In the genomic region with DNA sequence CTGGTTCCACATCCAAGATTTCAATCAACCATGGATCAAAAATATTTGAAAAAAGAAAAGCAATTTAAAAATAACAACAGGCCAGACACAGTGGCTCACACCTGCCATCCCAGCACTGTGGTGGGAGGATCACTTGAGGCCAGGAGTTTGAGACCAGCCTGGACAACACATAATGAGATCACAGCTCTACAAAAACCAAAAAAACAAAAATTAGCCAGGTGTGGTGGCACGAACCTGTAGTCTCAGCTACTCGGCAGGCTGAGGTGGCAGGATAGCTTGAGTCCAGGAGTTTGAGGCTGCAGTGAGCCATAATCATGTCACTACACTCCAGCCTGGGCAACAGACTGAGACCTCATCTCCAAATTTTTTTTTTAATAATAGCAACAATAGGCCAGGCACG, we compare ENCODE assay signal across 25 cellular contexts. TPM values are rescaled to one million over a fixed set of nuclear protein-coding genes. Genes with fewer than 3 reads are reported as not detected.
"Had no signal": no experiment of that assay in that cellular context is flagged by ENCODE, and none has a peak within 500 bp of the region (broad histone marks: within the 10 kb centered on the region; RNA-seq: fewer than 3 reads in every experiment).

No MANE protein-coding gene starts in this region.

- H3K9me3 ChIP-seq: adrenal gland, gastrocnemius medialis, heart left ventricle, thoracic aorta had no signal

- H3K36me3 ChIP-seq: adrenal gland, cardiac muscle cell, gastrocnemius medialis, heart left ventricle, SJCRH30, thoracic aorta had no signal

- H3K4me1 Mint-ChIP-seq: naive B cell had no signal

- H3K36me3 Mint-ChIP-seq: naive B cell, WTC11 had no signal

- H3K27me3 ChIP-seq: cardiac muscle cell had no signal

- DNase-seq: activated CD4-positive, alpha-beta T cell treated with anti-CD3 and anti-CD28 coated beads for 48 hours; activated naive CD4-positive, alpha-beta T cell treated with anti-CD3 and anti-CD28 coated beads for 36 hours; endodermal cell; erythroblast; gastrocnemius medialis; heart left ventricle; left cardiac atrium; naive B cell; nucleus accumbens; posterior cingulate gyrus; retina; SJCRH30; stimulated activated CD4-positive, alpha-beta T cell treated with anti-CD3 and anti-CD28 coated beads, Interleukin-15, amount 100 ng/mL, for 24 hours; stimulated activated CD4-positive, alpha-beta T cell treated with anti-CD3 and anti-CD28 coated beads, Interleukin-4, amount 100 ng/mL, for 1 hour; stimulated activated naive CD4-positive, alpha-beta T cell treated with Interleukin-2 at 50 U/mL for 16 hours; T-helper 17 cell had no signal

- H3K27ac ChIP-seq: adrenal gland, cardiac muscle cell, gastrocnemius medialis, heart left ventricle, SJCRH30, thoracic aorta had no signal

- ATAC-seq: gastrocnemius medialis, heart left ventricle, left cardiac atrium, WTC11 had no signal

- H3K4me3 Mint-ChIP-seq: activated naive CD4-positive, alpha-beta T cell treated with anti-CD3 and anti-CD28 coated beads for 36 hours; activated T-helper 1 cell treated with anti-CD3 and anti-CD28 coated beads, Interleukin-12 subunit alpha, Interleukin-12 subunit beta, Interleukin-2, Interleukin-4 antibody, amounts not matched to agents 30 ng/mL and 10 ng/mL and 1 ng/mL, durations not matched to agents 14 hours and 24 hours and 36 hours; endodermal cell; naive B cell; WTC11 had no signal

- H3K4me3 ChIP-seq: adrenal gland, cardiac muscle cell, gastrocnemius medialis, heart left ventricle, lung, SJCRH30, thoracic aorta had no signal

- H3K9me3 Mint-ChIP-seq: activated naive CD4-positive, alpha-beta T cell treated with anti-CD3 and anti-CD28 coated beads for 36 hours; activated T-helper 1 cell treated with anti-CD3 and anti-CD28 coated beads, Interleukin-12 subunit alpha, Interleukin-12 subunit beta, Interleukin-2, Interleukin-4 antibody, amounts not matched to agents 30 ng/mL and 10 ng/mL and 1 ng/mL, durations not matched to agents 14 hours and 24 hours and 36 hours; endodermal cell; naive B cell; WTC11 had no signal

- H3K4me1 ChIP-seq: adrenal gland, SJCRH30 had no signal

- H3K27ac Mint-ChIP-seq: activated naive CD4-positive, alpha-beta T cell treated with anti-CD3 and anti-CD28 coated beads for 36 hours; activated T-helper 1 cell treated with anti-CD3 and anti-CD28 coated beads, Interleukin-12 subunit alpha, Interleukin-12 subunit beta, Interleukin-2, Interleukin-4 antibody, amounts not matched to agents 30 ng/mL and 10 ng/mL and 1 ng/mL, durations not matched to agents 14 hours and 24 hours and 36 hours; endodermal cell; naive B cell had no signal

RNA-seq across cellular contexts. Expression of gene SPATA3, which starts 13.4 kb away (rescaled TPM):
- total RNA-seq: activated naive CD4-positive, alpha-beta T cell treated with anti-CD3 and anti-CD28 coated beads for 36 hours; activated T-helper 1 cell treated with anti-CD3 and anti-CD28 coated beads, Interleukin-12 subunit alpha, Interleukin-12 subunit beta, Interleukin-2, Interleukin-4 antibody, amounts not matched to agents 30 ng/mL and 10 ng/mL and 1 ng/mL, durations not matched to agents 14 hours and 24 hours and 36 hours; adrenal gland; cardiac muscle cell; dermis microvascular lymphatic vessel endothelial cell; endodermal cell; gastrocnemius medialis; heart left ventricle; left cardiac atrium; lung; SJCRH30; skeletal muscle tissue; T-helper 17 cell; thoracic aorta; ureter; WTC11 had no signal
- polyA plus RNA-seq: adrenal gland, cardiac muscle cell, heart left ventricle, lung had no signal

RNA-seq across cellular contexts. Expression of gene C2orf72, which starts 54.8 kb away (rescaled TPM):
- total RNA-seq: activated naive CD4-positive, alpha-beta T cell treated with anti-CD3 and anti-CD28 coated beads for 36 hours; activated T-helper 1 cell treated with anti-CD3 and anti-CD28 coated beads, Interleukin-12 subunit alpha, Interleukin-12 subunit beta, Interleukin-2, Interleukin-4 antibody, amounts not matched to agents 30 ng/mL and 10 ng/mL and 1 ng/mL, durations not matched to agents 14 hours and 24 hours and 36 hours; dermis microvascular lymphatic vessel endothelial cell; SJCRH30; T-helper 17 cell had no signal

RNA-seq across cellular contexts. Expression of gene GPR55, which starts 57.5 kb away (rescaled TPM):
- total RNA-seq: cardiac muscle cell, dermis microvascular lymphatic vessel endothelial cell, gastrocnemius medialis, skeletal muscle tissue, thoracic aorta, WTC11 had no signal
- polyA plus RNA-seq: cardiac muscle cell had no signal
